Comparison of ENCODE assay signal across 1 cellular context in the genomic region with DNA sequence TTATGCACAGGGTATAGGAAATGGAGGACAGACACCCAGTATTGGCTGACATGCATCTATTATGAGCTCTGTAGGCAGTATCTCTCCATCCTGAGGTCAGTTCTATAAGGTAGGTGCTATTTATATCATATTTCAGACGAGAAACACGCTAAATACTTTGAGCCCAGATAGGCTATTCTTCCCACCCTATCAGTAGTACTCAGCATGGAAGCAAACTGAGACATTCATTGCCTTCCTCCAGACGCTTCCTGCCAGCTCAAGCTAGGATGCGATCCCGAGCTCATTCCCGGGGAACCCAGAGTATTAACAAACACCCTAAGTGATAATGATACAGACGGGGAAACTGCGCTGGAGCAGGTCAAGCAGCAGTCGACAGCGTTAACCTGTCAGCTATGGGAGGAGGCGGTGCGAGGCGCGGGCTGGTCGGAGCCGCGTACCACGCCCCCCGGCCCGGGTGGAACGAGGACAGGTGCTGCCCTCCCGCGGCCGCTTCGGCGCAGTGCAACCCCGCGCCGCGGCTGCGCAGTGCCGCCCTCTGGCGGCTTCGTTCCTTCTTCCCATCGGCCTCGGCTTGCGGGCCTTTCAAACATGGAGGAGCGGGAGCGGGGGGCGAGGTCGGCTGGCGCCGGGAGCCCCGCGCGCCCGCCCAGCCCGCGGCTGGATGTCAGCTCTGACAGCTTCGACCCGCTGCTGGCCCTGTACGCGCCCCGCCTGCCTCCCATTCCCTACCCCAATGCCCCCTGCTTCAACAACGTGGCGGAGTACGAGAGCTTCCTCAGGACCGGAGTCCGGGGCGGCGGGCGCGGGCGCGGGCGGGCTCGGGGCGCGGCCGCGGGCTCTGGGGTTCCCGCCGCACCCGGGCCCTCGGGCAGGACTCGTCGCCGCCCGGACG.
TF ChIP-seq lines count a peak whose summit lies in the region.

A gene (plus strand): TSS at position 550 of the 892 bp plus-strand sequence. CDS start 39 bp downstream, at position 589.

TF ChIP-seq in GM12878, 131 proteins besides CTCF, POLR2A, EP300 and RAD21 (continued from another document and continues in another):
- TF ChIP-seq, protein P1, sequence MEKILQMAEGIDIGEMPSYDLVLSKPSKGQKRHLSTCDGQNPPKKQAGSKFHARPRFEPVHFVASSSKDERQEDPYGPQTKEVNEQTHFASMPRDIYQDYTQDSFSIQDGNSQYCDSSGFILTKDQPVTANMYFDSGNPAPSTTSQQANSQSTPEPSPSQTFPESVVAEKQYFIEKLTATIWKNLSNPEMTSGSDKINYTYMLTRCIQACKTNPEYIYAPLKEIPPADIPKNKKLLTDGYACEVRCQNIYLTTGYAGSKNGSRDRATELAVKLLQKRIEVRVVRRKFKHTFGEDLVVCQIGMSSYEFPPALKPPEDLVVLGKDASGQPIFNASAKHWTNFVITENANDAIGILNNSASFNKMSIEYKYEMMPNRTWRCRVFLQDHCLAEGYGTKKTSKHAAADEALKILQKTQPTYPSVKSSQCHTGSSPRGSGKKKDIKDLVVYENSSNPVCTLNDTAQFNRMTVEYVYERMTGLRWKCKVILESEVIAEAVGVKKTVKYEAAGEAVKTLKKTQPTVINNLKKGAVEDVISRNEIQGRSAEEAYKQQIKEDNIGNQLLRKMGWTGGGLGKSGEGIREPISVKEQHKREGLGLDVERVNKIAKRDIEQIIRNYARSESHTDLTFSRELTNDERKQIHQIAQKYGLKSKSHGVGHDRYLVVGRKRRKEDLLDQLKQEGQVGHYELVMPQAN (conservative IDR thresholded peaks at IDR 0.05): peak; percentile 85
- TF ChIP-seq RELA (IDR thresholded peaks at IDR 0.05; ENCODE audit: borderline replicate concordance, partially characterized antibody): peak; percentile 81
- peak; percentile 72; the same call in 1 of the 2 replicates for TF ChIP-seq WRNIP1 (IDR thresholded peaks at IDR 0.05; ENCODE audit: borderline replicate concordance, low read depth, low read length)
- 0 out of 2 replicates have a peak, but pooled peaks have one; percentile 37 for TF ChIP-seq TBL1XR1 (IDR thresholded peaks at IDR 0.05; ENCODE audit: low read depth, low read length)
- TF ChIP-seq IKZF1 (conservative IDR thresholded peaks at IDR 0.05): peak; percentile 83
- 0 out of 2 replicates have a peak, but pooled peaks have one; percentile 20 for TF ChIP-seq HCFC1 (IDR thresholded peaks at IDR 0.05; ENCODE audit: low read length)
- TF ChIP-seq, protein P2, sequence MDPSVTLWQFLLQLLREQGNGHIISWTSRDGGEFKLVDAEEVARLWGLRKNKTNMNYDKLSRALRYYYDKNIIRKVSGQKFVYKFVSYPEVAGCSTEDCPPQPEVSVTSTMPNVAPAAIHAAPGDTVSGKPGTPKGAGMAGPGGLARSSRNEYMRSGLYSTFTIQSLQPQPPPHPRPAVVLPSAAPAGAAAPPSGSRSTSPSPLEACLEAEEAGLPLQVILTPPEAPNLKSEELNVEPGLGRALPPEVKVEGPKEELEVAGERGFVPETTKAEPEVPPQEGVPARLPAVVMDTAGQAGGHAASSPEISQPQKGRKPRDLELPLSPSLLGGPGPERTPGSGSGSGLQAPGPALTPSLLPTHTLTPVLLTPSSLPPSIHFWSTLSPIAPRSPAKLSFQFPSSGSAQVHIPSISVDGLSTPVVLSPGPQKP (IDR thresholded peaks at IDR 0.05; ENCODE audit: low read depth, low read length): peak; percentile 68; the same call in 1 of the 2 replicates
- TF ChIP-seq RFX5 (IDR thresholded peaks at IDR 0.05; ENCODE audit: low read depth, low read length): peak; percentile 44; the same call in 1 of the 2 replicates
- TF ChIP-seq, protein P3, sequence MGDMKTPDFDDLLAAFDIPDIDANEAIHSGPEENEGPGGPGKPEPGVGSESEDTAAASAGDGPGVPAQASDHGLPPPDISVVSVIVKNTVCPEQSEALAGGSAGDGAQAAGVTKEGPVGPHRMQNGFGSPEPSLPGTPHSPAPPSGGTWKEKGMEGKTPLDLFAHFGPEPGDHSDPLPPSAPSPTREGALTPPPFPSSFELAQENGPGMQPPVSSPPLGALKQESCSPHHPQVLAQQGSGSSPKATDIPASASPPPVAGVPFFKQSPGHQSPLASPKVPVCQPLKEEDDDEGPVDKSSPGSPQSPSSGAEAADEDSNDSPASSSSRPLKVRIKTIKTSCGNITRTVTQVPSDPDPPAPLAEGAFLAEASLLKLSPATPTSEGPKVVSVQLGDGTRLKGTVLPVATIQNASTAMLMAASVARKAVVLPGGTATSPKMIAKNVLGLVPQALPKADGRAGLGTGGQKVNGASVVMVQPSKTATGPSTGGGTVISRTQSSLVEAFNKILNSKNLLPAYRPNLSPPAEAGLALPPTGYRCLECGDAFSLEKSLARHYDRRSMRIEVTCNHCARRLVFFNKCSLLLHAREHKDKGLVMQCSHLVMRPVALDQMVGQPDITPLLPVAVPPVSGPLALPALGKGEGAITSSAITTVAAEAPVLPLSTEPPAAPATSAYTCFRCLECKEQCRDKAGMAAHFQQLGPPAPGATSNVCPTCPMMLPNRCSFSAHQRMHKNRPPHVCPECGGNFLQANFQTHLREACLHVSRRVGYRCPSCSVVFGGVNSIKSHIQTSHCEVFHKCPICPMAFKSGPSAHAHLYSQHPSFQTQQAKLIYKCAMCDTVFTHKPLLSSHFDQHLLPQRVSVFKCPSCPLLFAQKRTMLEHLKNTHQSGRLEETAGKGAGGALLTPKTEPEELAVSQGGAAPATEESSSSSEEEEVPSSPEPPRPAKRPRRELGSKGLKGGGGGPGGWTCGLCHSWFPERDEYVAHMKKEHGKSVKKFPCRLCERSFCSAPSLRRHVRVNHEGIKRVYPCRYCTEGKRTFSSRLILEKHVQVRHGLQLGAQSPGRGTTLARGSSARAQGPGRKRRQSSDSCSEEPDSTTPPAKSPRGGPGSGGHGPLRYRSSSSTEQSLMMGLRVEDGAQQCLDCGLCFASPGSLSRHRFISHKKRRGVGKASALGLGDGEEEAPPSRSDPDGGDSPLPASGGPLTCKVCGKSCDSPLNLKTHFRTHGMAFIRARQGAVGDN (IDR thresholded peaks at IDR 0.05): 0 out of 2 replicates have a peak, but pooled peaks have one; percentile 38
- TF ChIP-seq ASH2L (IDR thresholded peaks at IDR 0.05; ENCODE audit: borderline replicate concordance, low read depth): no peak
- TF ChIP-seq GATAD2B (conservative IDR thresholded peaks at IDR 0.05; ENCODE audit: low read depth): peak; percentile 64; the same call in 1 of the 2 replicates
- peak; percentile 100 for TF ChIP-seq SMARCA5 (IDR thresholded peaks at IDR 0.05)
- peak; percentile 53 for TF ChIP-seq NRF1 (conservative IDR thresholded peaks at IDR 0.05; ENCODE audit: low read depth, low read length)
- TF ChIP-seq CBX5 (IDR thresholded peaks at IDR 0.05; ENCODE audit: low read depth): peak; percentile 24; the same call in 1 of the 2 replicates
- TF ChIP-seq, protein P4, sequence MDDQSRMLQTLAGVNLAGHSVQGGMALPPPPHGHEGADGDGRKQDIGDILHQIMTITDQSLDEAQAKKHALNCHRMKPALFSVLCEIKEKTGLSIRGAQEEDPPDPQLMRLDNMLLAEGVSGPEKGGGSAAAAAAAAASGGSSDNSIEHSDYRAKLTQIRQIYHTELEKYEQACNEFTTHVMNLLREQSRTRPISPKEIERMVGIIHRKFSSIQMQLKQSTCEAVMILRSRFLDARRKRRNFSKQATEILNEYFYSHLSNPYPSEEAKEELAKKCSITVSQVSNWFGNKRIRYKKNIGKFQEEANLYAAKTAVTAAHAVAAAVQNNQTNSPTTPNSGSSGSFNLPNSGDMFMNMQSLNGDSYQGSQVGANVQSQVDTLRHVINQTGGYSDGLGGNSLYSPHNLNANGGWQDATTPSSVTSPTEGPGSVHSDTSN (IDR thresholded peaks at IDR 0.05; ENCODE audit: insufficient replicate concordance, low read depth, low read length): peak; percentile 12
- TF ChIP-seq, protein P5, sequence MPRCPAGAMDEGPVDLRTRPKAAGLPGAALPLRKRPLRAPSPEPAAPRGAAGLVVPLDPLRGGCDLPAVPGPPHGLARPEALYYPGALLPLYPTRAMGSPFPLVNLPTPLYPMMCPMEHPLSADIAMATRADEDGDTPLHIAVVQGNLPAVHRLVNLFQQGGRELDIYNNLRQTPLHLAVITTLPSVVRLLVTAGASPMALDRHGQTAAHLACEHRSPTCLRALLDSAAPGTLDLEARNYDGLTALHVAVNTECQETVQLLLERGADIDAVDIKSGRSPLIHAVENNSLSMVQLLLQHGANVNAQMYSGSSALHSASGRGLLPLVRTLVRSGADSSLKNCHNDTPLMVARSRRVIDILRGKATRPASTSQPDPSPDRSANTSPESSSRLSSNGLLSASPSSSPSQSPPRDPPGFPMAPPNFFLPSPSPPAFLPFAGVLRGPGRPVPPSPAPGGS (IDR thresholded peaks at IDR 0.05; ENCODE audit: borderline replicate concordance, insufficient read depth, low read depth, low read length, poor library complexity, severe bottlenecking): peak; percentile 61
- 0 out of 2 replicates have a peak, but pooled peaks have one; percentile 25 for TF ChIP-seq FOXM1 (IDR thresholded peaks at IDR 0.05; ENCODE audit: low read depth, low read length)
- TF ChIP-seq STAT1 (conservative IDR thresholded peaks at IDR 0.05): 0 out of 2 replicates have a peak, but pooled peaks have one; percentile 70
- peak; percentile 44; the same call in 1 of the 2 replicates for TF ChIP-seq CHD2 (IDR thresholded peaks at IDR 0.05; ENCODE audit: borderline replicate concordance, low read depth, low read length)
- peak; percentile 92; the same call in 1 of the 2 replicates for TF ChIP-seq RB1 (IDR thresholded peaks at IDR 0.05; ENCODE audit: borderline replicate concordance)
- peak; percentile 50; the same call in 1 of the 2 replicates for TF ChIP-seq EED (IDR thresholded peaks at IDR 0.05; ENCODE audit: low read depth)
- peak; percentile 42; the same call in 1 of the 2 replicates for TF ChIP-seq HDGF (IDR thresholded peaks at IDR 0.05)
- peak; percentile 38; the same call in 1 of the 2 replicates for TF ChIP-seq CREM (IDR thresholded peaks at IDR 0.05; ENCODE audit: low read depth)
- no peak for TF ChIP-seq GABPA (IDR thresholded peaks at IDR 0.05; ENCODE audit: low read depth)
- no peak for TF ChIP-seq MYB (IDR thresholded peaks at IDR 0.05; ENCODE audit: borderline replicate concordance, low read depth, low read length)
- TF ChIP-seq, protein P6, sequence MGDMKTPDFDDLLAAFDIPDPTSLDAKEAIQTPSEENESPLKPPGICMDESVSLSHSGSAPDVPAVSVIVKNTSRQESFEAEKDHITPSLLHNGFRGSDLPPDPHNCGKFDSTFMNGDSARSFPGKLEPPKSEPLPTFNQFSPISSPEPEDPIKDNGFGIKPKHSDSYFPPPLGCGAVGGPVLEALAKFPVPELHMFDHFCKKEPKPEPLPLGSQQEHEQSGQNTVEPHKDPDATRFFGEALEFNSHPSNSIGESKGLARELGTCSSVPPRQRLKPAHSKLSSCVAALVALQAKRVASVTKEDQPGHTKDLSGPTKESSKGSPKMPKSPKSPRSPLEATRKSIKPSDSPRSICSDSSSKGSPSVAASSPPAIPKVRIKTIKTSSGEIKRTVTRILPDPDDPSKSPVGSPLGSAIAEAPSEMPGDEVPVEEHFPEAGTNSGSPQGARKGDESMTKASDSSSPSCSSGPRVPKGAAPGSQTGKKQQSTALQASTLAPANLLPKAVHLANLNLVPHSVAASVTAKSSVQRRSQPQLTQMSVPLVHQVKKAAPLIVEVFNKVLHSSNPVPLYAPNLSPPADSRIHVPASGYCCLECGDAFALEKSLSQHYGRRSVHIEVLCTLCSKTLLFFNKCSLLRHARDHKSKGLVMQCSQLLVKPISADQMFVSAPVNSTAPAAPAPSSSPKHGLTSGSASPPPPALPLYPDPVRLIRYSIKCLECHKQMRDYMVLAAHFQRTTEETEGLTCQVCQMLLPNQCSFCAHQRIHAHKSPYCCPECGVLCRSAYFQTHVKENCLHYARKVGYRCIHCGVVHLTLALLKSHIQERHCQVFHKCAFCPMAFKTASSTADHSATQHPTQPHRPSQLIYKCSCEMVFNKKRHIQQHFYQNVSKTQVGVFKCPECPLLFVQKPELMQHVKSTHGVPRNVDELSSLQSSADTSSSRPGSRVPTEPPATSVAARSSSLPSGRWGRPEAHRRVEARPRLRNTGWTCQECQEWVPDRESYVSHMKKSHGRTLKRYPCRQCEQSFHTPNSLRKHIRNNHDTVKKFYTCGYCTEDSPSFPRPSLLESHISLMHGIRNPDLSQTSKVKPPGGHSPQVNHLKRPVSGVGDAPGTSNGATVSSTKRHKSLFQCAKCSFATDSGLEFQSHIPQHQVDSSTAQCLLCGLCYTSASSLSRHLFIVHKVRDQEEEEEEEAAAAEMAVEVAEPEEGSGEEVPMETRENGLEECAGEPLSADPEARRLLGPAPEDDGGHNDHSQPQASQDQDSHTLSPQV (IDR thresholded peaks at IDR 0.05): peak; percentile 95
- TF ChIP-seq, protein P7, sequence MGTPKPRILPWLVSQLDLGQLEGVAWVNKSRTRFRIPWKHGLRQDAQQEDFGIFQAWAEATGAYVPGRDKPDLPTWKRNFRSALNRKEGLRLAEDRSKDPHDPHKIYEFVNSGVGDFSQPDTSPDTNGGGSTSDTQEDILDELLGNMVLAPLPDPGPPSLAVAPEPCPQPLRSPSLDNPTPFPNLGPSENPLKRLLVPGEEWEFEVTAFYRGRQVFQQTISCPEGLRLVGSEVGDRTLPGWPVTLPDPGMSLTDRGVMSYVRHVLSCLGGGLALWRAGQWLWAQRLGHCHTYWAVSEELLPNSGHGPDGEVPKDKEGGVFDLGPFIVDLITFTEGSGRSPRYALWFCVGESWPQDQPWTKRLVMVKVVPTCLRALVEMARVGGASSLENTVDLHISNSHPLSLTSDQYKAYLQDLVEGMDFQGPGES (IDR thresholded peaks at IDR 0.05): 0 out of 2 replicates have a peak, but pooled peaks have one; percentile 31
- TF ChIP-seq, protein P8, sequence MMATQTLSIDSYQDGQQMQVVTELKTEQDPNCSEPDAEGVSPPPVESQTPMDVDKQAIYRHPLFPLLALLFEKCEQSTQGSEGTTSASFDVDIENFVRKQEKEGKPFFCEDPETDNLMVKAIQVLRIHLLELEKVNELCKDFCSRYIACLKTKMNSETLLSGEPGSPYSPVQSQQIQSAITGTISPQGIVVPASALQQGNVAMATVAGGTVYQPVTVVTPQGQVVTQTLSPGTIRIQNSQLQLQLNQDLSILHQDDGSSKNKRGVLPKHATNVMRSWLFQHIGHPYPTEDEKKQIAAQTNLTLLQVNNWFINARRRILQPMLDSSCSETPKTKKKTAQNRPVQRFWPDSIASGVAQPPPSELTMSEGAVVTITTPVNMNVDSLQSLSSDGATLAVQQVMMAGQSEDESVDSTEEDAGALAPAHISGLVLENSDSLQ (IDR thresholded peaks at IDR 0.05): peak; percentile 42
- TF ChIP-seq CHD4 (IDR thresholded peaks at IDR 0.05): no peak
- peak; percentile 75 for TF ChIP-seq BACH1 (IDR thresholded peaks at IDR 0.05; ENCODE audit: borderline replicate concordance)
- TF ChIP-seq POU2F2 (IDR thresholded peaks at IDR 0.05; ENCODE audit: borderline replicate concordance, low read depth, low read length): 0 out of 3 replicates have a peak, but pooled peaks have one; percentile 41
- TF ChIP-seq, protein P9, sequence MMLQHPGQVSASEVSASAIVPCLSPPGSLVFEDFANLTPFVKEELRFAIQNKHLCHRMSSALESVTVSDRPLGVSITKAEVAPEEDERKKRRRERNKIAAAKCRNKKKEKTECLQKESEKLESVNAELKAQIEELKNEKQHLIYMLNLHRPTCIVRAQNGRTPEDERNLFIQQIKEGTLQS (IDR thresholded peaks at IDR 0.05; ENCODE audit: borderline replicate concordance, extremely low read depth, low read depth, low read length): peak; percentile 42; the same call in 1 of the 2 replicates
- TF ChIP-seq ZSCAN29 (IDR thresholded peaks at IDR 0.05): peak; percentile 37; the same call in 1 of the 2 replicates
- no peak for TF ChIP-seq KAT2A (conservative IDR thresholded peaks at IDR 0.05; ENCODE audit: control insufficient read depth, low read depth, low read length)
- TF ChIP-seq SMC3 (IDR thresholded peaks at IDR 0.05; ENCODE audit: borderline replicate concordance, low read length): peak; percentile 95
